Comparison of ENCODE assay signal across 8 cellular contexts in the genomic region with DNA sequence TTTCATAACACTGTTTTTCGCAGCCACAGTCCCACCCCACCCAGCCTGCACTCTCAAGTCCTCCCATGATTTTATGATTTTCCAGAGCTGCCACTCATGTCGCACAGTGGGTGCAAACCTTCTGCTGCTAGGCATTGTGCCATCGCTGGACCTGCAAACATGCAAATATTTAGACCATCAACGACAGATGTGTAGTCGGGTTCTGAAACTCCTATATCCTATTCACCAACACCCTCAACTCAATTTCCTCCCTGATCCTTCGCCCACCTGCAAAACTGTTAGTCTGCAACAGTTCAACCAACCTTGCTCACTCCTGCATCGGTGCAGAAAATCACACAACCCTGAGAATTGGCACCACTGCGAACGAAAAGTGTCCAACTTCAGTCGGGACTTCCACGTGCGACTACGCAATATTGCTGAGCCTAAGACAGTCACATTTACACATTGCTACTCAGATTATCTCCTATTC. TPM values are rescaled to one million over a fixed set of nuclear protein-coding genes. Genes with fewer than 3 reads are reported as not detected.
DNase-seq lines count a peak whose midpoint lies in the region; ATAC-seq and TF ChIP-seq lines count a peak whose summit lies in the region.

No MANE protein-coding gene starts in this region.

- ATAC-seq in activated naive CD4-positive, alpha-beta T cell treated with anti-CD3 and anti-CD28 coated beads, Interleukin-2, amount 50 U/mL, for 72 hours, result no peak
- ATAC-seq in GM19452 (IDR thresholded peaks at IDR 0.05; ENCODE audit: unreplicated experiment) (no peak), HG02973 (IDR thresholded peaks at IDR 0.05; ENCODE audit: unreplicated experiment) (no peak)

- H3K79me2 ChIP-seq in Karpas-422 (ENCODE audit: low read length), result no peaks in the 10 kb centered on the region

- H3K27ac ChIP-seq in Karpas-422 (ENCODE audit: low read length), result peak overlapping the region; percentile 50
- H3K27ac ChIP-seq in left ventricle myocardium inferior (replicated peaks), result peak overlapping the region; percentile 95

- H3K4me1 ChIP-seq in Karpas-422 (ENCODE audit: low read length), result peaks cover 21% of the 10 kb centered on the region
- H3K4me1 ChIP-seq in left ventricle myocardium inferior, result peaks cover 48% of the 10 kb centered on the region

- peak overlapping the region; percentile 91 for H3K4me2 ChIP-seq in Karpas-422 (ENCODE audit: low read depth, low read length, poor library complexity, severe bottlenecking)

- H3K4me3 ChIP-seq in Karpas-422 (ENCODE audit: low read length) (peak overlapping the region; percentile 87), left ventricle myocardium inferior (peak overlapping the region; percentile 97)

- no peaks in the 10 kb centered on the region for H3K9me2 ChIP-seq in Karpas-422 (replicated peaks; ENCODE audit: insufficient read depth, low read length)

- TF ChIP-seq CTCF in left ventricle myocardium inferior (IDR thresholded peaks at IDR 0.05; ENCODE audit: borderline replicate concordance), result no peak

- H3K9ac ChIP-seq in Karpas-422 (ENCODE audit: low read length), result peak overlapping the region; percentile 69

- H4K20me1 ChIP-seq in Karpas-422 (ENCODE audit: insufficient read depth, low read depth, low read length), result no peaks in the 10 kb centered on the region

- intact Hi-C loops in left ventricle myocardium inferior (cut with micrococcal nuclease), result no loop called here

- peak overlapping the region; percentile 88 to 95 for H3K27ac Mint-ChIP-seq in activated naive CD4-positive, alpha-beta T cell treated with anti-CD3 and anti-CD28 coated beads, Interleukin-2, amount 50 U/mL, for 72 hours

- peak overlapping the region; percentile 81 for H2AFZ ChIP-seq in Karpas-422 (ENCODE audit: low read length)

- DNase-seq in NCI-H2171 treated with DMSO at 0.1 percent for 48 hours (lab: John Stamatoyannopoulos, UW) (peak; percentile 43), NCI-H2171 (lab: John Stamatoyannopoulos, UW) (no peak), Karpas-422 (peak; percentile 68), left ventricle myocardium inferior (no peak), retina (peak; percentile 52)
- DNase-seq in activated naive CD4-positive, alpha-beta T cell treated with anti-CD3 and anti-CD28 coated beads, Interleukin-2, amount 50 U/mL, for 72 hours (ENCODE audit: low spot score in 2 of 2), result peak in 1 of 2 donors; percentile 13

- H3K36me3 ChIP-seq in Karpas-422 (ENCODE audit: insufficient read depth, low read length) (no peaks in the 10 kb centered on the region), left ventricle myocardium inferior (no peaks in the 10 kb centered on the region)

- H3K27me3 ChIP-seq in Karpas-422 (ENCODE audit: low read length), result no peaks in the 10 kb centered on the region
- H3K27me3 ChIP-seq in left ventricle myocardium inferior (ENCODE audit: low read depth), result no peaks in the 10 kb centered on the region

- H3K9me3 Mint-ChIP-seq in activated naive CD4-positive, alpha-beta T cell treated with anti-CD3 and anti-CD28 coated beads, Interleukin-2, amount 50 U/mL, for 72 hours, result no peaks in the 10 kb centered on the region

- H3K9me3 ChIP-seq in Karpas-422 (ENCODE audit: low read length) (no peaks in the 10 kb centered on the region), left ventricle myocardium inferior (replicated peaks) (no peaks in the 10 kb centered on the region)

- H3K36me3 Mint-ChIP-seq in activated naive CD4-positive, alpha-beta T cell treated with anti-CD3 and anti-CD28 coated beads, Interleukin-2, amount 50 U/mL, for 72 hours, result peaks cover 0 to 10% of the 10 kb centered on the region in 2 donors

RNA-seq across cellular contexts. Expression of a gene that starts 0.9 kb away (rescaled TPM):
- 13.9 and 21.4 TPM in 2 replicates for total RNA-seq in Karpas-422 (2014; rRNA removed; shearing (Covaris generic); ENCODE audit: low replicate concordance)
- total RNA-seq in activated naive CD4-positive, alpha-beta T cell treated with anti-CD3 and anti-CD28 coated beads, Interleukin-2, amount 50 U/mL, for 72 hours, result 10 to 100 TPM; 12.1 to 12.7 TPM
- total RNA-seq in left ventricle myocardium inferior, result 42.0 TPM

RNA-seq across cellular contexts. Expression of a gene that starts 24.7 kb away (rescaled TPM):
- not detected in 2 replicates for total RNA-seq in Karpas-422 (2014; rRNA removed; shearing (Covaris generic); ENCODE audit: low replicate concordance)
- total RNA-seq in activated naive CD4-positive, alpha-beta T cell treated with anti-CD3 and anti-CD28 coated beads, Interleukin-2, amount 50 U/mL, for 72 hours, result not detected
- total RNA-seq in left ventricle myocardium inferior, result 0.16 TPM

Comparison
In these comparisons a context has a peak if more than half of its experiments do, and no peak if none do; other contexts are left out.
1. DNase-seq: peak in NCI-H2171 treated with DMSO at 0.1 percent for 48 hours (single experiment), Karpas-422 (single experiment) and retina (single experiment); none in NCI-H2171 (single experiment) and left ventricle myocardium inferior (single experiment).